ENCODE assay signal across 9 cellular contexts in genomic region chr19:35066691-35067563, GRCh38. TPM values are rescaled to one million over a fixed set of nuclear protein-coding genes. Genes with fewer than 3 reads are reported as not detected.
DNase-seq lines count a peak whose midpoint lies in the region; ATAC-seq and TF ChIP-seq lines count a peak whose summit lies in the region.
"Had no signal": no experiment of that assay in that cellular context is flagged by ENCODE, and none has a peak within 500 bp of the region (broad histone marks: within the 10 kb centered on the region; RNA-seq: fewer than 3 reads in every experiment).

No MANE protein-coding gene starts in this region.

- H3K4me3 ChIP-seq in H7 (ENCODE audit: insufficient read depth, low read depth, low read length) (no peak overlapping the region; the same call in 1 of the 2 replicates), right atrium auricular region (no peak overlapping the region), retinal pigment epithelial cell (ENCODE audit: low read length) (no peak overlapping the region)

- H3K27ac ChIP-seq in right atrium auricular region = no peak overlapping the region

- peaks cover 0 to 9% of the 10 kb centered on the region in 2 donors for H3K4me1 ChIP-seq in right atrium auricular region

- peak; percentile 79 to 87 for TF ChIP-seq CTCF in right atrium auricular region (IDR thresholded peaks at IDR 0.05)
- TF ChIP-seq CTCF in retinal pigment epithelial cell (conservative IDR thresholded peaks at IDR 0.05; ENCODE audit: low read depth, low read length) = peak; percentile 94

- H3K4me3 Mint-ChIP-seq in T-helper 2 cell treated with Interferon-gamma antibody and Interleukin-4, amounts not matched to agents 5 μg/mL and 100 μg/mL, for 36 hours = no peak overlapping the region

- no peaks in the 10 kb centered on the region for H3K36me3 ChIP-seq in H7 (replicated peaks; ENCODE audit: control insufficient read depth, insufficient read depth, low read length)
- H3K36me3 ChIP-seq in right atrium auricular region = no peaks in the 10 kb centered on the region

- no peak for ATAC-seq in HG03571 (IDR thresholded peaks at IDR 0.05; ENCODE audit: unreplicated experiment)

- no peaks in the 10 kb centered on the region for H3K9me3 Mint-ChIP-seq in T-helper 2 cell treated with Interferon-gamma antibody and Interleukin-4, amounts not matched to agents 5 μg/mL and 100 μg/mL, for 36 hours

- no peaks in the 10 kb centered on the region for H3K27me3 Mint-ChIP-seq in T-helper 2 cell treated with Interferon-gamma antibody and Interleukin-4, amounts not matched to agents 5 μg/mL and 100 μg/mL, for 36 hours (ENCODE audit: low read depth)

- H3K27me3 ChIP-seq in H7 (ENCODE audit: control insufficient read depth, insufficient read depth, low read length) = no peaks in the 10 kb centered on the region; the same call in 1 of the 2 replicates
- no peaks in the 10 kb centered on the region for H3K27me3 ChIP-seq in right atrium auricular region

- H3K4me1 Mint-ChIP-seq in T-helper 2 cell treated with Interferon-gamma antibody and Interleukin-4, amounts not matched to agents 5 μg/mL and 100 μg/mL, for 36 hours (ENCODE audit: low read depth) = peaks cover 7% of the 10 kb centered on the region

- no peaks in the 10 kb centered on the region for H3K36me3 Mint-ChIP-seq in T-helper 2 cell treated with Interferon-gamma antibody and Interleukin-4, amounts not matched to agents 5 μg/mL and 100 μg/mL, for 36 hours (ENCODE audit: low read depth)

- H3K27ac Mint-ChIP-seq in T-helper 2 cell treated with Interferon-gamma antibody and Interleukin-4, amounts not matched to agents 5 μg/mL and 100 μg/mL, for 36 hours = peak overlapping the region; percentile 9

- DNase-seq in DMS153 (lab: John Stamatoyannopoulos, UW) (peak; percentile 56), H7 (peak; percentile 89), NCI-H146 (lab: John Stamatoyannopoulos, UW) (peak; percentile 95), amniotic stem cell (lab: John Stamatoyannopoulos, UW) (peak; percentile 77), right atrium auricular region (ENCODE audit: low spot score) (peak; percentile 89), retinal pigment epithelial cell (ENCODE audit: low read depth) (peak; percentile 13)
- DNase-seq in T-helper 2 cell treated with Interferon-gamma antibody and Interleukin-4, amounts not matched to agents 5 μg/mL and 100 μg/mL, for 36 hours (ENCODE audit: low spot score) = peak; percentile 81

- H3K9me3 ChIP-seq in right atrium auricular region = peaks cover 0 to 8% of the 10 kb centered on the region in 2 donors

RNA-seq across cellular contexts. Expression of gene HPN, which starts 25.4 kb away (rescaled TPM):
- 6.1 and 13.9 TPM in 2 replicates for total RNA-seq in H7 (2014; rRNA removed; shearing (Covaris generic))
- 1 to 10 TPM; 2.5 to 7.2 TPM for total RNA-seq in right atrium auricular region
- total RNA-seq: glomerular endothelial cell had no signal

RNA-seq across cellular contexts. Expression of gene SCN1B, which starts 36.7 kb away (rescaled TPM):
- total RNA-seq in H7 (2014; rRNA removed; shearing (Covaris generic)) = 8.1 and 8.9 TPM in 2 replicates
- total RNA-seq in right atrium auricular region = 100 to 1,000 TPM in 1 of 2 donors, 10 to 100 TPM in 1; 57.3 to 119 TPM

RNA-seq across cellular contexts. Expression of gene FXYD3, which starts 48.7 kb away (rescaled TPM):
- not detected in 2 replicates for total RNA-seq in H7 (2014; rRNA removed; shearing (Covaris generic))
- total RNA-seq in right atrium auricular region = 1 to 10 TPM in 1 of 2 donors, under 1 TPM in 1; 0.98 to 1.6 TPM
- total RNA-seq: glomerular endothelial cell had no signal

Comparison
In these comparisons a context has a peak if more than half of its experiments do, and no peak if none do; other contexts are left out.
1. DNase-seq: peak in every context shown above with its lines; median percentile 95 in NCI-H146; 89 in H7; 89 in right atrium auricular region; 81 in T-helper 2 cell treated with Interferon-gamma antibody and Interleukin-4, amounts not matched to agents 5 μg/mL and 100 μg/mL, for 36 hours; 77 in amniotic stem cell; 56 in DMS153; 13 in retinal pigment epithelial cell.